14 cellular contexts compared by ENCODE assay signal in genomic region chr21:34687065-34687464, GRCh38. TPM values are rescaled to one million over a fixed set of nuclear protein-coding genes. Genes with fewer than 3 reads are reported as not detected.
"Had no signal": no experiment of that assay in that cellular context is flagged by ENCODE, and none has a peak within 500 bp of the region (broad histone marks: within the 10 kb centered on the region; RNA-seq: fewer than 3 reads in every experiment).

No MANE protein-coding gene starts in this region.

- H3K36me3 ChIP-seq: brain microvascular endothelial cell, sigmoid colon had no signal

- ATAC-seq: effector memory CD8-positive, alpha-beta T cell; left lobe of liver; mucosa of descending colon had no signal

- H3K27me3 ChIP-seq: sigmoid colon had no signal

- H3K4me3 ChIP-seq: mucosa of descending colon, sigmoid colon had no signal

- H3K27ac ChIP-seq: brain microvascular endothelial cell, epithelial cell of prostate, sigmoid colon had no signal

- DNase-seq: activated CD4-positive, alpha-beta T cell treated with anti-CD3 and anti-CD28 coated beads, Interleukin-2, amount 50 U/mL, for 1 hour; activated naive CD4-positive, alpha-beta T cell treated with anti-CD3 and anti-CD28 coated beads, Interleukin-2, amount 10 ng/mL, durations not matched to agents 7 days and 5 days; amniotic stem cell; brain microvascular endothelial cell; cerebellar nuclear complex; effector memory CD8-positive, alpha-beta T cell; mucosa of descending colon; sigmoid colon; stimulated activated CD4-positive, alpha-beta T cell treated with anti-CD3 and anti-CD28 coated beads, Interleukin-2, amount 100 ng/mL, for 48 hours; stimulated activated naive CD4-positive, alpha-beta T cell treated with Interleukin-2 at 50 U/mL for 16 hours; T-helper 2 cell had no signal

- H3K9me3 ChIP-seq: mucosa of descending colon, sigmoid colon had no signal

RNA-seq across cellular contexts. Expression of gene CLIC6, which starts 18.3 kb away (rescaled TPM):
- total RNA-seq: pulmonary artery endothelial cell had no signal
